In the genomic region with DNA sequence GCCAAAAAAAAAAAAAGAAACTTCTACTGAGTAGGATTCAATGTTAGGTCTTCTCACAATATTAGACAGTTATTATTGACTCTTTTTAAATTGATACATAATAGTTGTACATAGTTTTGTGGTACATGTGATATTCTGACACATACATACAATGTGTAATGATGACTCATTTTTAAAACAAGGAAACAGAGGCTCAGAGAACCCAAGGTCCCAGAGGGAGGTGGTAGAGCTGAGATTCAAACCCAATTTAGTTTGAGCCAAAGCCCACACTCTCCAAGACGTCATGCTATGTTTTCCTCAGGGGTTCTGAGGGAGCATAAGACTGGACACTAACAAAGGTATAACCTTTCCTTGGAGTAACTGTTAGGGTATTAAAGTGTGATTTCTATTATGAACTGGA, we compare ENCODE assay signal across 16 cellular contexts. TPM values are rescaled to one million over a fixed set of nuclear protein-coding genes. Genes with fewer than 3 reads are reported as not detected.
DNase-seq lines count a peak whose midpoint lies in the region; ATAC-seq and TF ChIP-seq lines count a peak whose summit lies in the region.
"Had no signal": no experiment of that assay in that cellular context is flagged by ENCODE, and none has a peak within 500 bp of the region (broad histone marks: within the 10 kb centered on the region; RNA-seq: fewer than 3 reads in every experiment).

No MANE protein-coding gene starts in this region.

- H3K23ac ChIP-seq in mesenchymal stem cell (ENCODE audit: low read length in 2 of 2): no peak overlapping the region

- H3K79me2 ChIP-seq in mammary epithelial cell (ENCODE audit: insufficient read depth, low read length): no peaks in the 10 kb centered on the region
- H3K79me2 ChIP-seq: hepatocyte had no signal

- in situ Hi-C loops in mammary epithelial cell (cut with MboI; ENCODE audit: low sequenced_read_pairs in 2 of 2): loop anchor here in 1 of 2 donors (10.0 kb wide), 1 partner anchor 470 kb away; no protein-coding TSS in a partner anchor

- no peak for ATAC-seq in HG03039 (IDR thresholded peaks at IDR 0.05; ENCODE audit: unreplicated experiment)
- ATAC-seq in HG02884 (IDR thresholded peaks at IDR 0.05; ENCODE audit: unreplicated experiment): no peak

- H3K4ac ChIP-seq in mesenchymal stem cell (ENCODE audit: low read depth in 1 of 2, low read length in 2 of 2): no peak overlapping the region

- no peaks in the 10 kb centered on the region for H4K20me1 ChIP-seq in mammary epithelial cell (ENCODE audit: insufficient read depth, low read length)

- no peak overlapping the region for H3K9ac ChIP-seq in mammary epithelial cell (ENCODE audit: insufficient read depth, low read length)
- peak overlapping the region; percentile 65 for H3K9ac ChIP-seq in mesenchymal stem cell (ENCODE audit: low read length)

- BruUV-seq in mammary epithelial cell (replicated peaks; lab: Mats Ljungman, UMichigan): no TSS peak

- no peak overlapping the region for H3K18ac ChIP-seq in mesenchymal stem cell (ENCODE audit: low read depth in 1 of 2, low read length in 2 of 2)

- H4K91ac ChIP-seq in mesenchymal stem cell (ENCODE audit: low read length): no peak overlapping the region

- intact Hi-C loops in mammary epithelial cell (cut with micrococcal nuclease): loop anchor here (5.0 to 10.0 kb wide), 2 partner anchors 312 to 940 kb away; a partner anchor contains a TSS

- no peak overlapping the region for H2BK5ac ChIP-seq in mesenchymal stem cell (ENCODE audit: low read depth, low read length, poor library complexity, severe bottlenecking)

- H3K4me1 ChIP-seq in mammary epithelial cell (ENCODE audit: insufficient read depth, low read length): peaks cover 42% of the 10 kb centered on the region
- H3K4me1 ChIP-seq in mesenchymal stem cell (ENCODE audit: control insufficient read depth, insufficient read depth, low read depth, low read length): peaks cover 25% of the 10 kb centered on the region

- POLR2A ChIA-PET in RWPE1 (lab: Yijun Ruan, JAX; ENCODE audit: low non-redundant PET): no interaction called here

- H3K36me3 ChIP-seq in mammary epithelial cell (ENCODE audit: insufficient read depth, low read length): no peaks in the 10 kb centered on the region
- no peaks in the 10 kb centered on the region for H3K36me3 ChIP-seq in mesenchymal stem cell (ENCODE audit: control insufficient read depth in 1 of 2, insufficient read depth in 2 of 2, low read depth in 1 of 2, low read length in 2 of 2)

- no peak for TF ChIP-seq CTCF in mammary epithelial cell (conservative IDR thresholded peaks at IDR 0.05 in 1 of 2, IDR thresholded peaks at IDR 0.05 in 1 of 2; ENCODE audit: extremely low read depth in 1 of 2, insufficient read depth in 1 of 2, low read depth in 1 of 2, low read length in 2 of 2)
- no peak for TF ChIP-seq CTCF in RWPE1 (conservative IDR thresholded peaks at IDR 0.05; ENCODE audit: low read depth)

- H3K4me3 ChIP-seq in mammary epithelial cell (replicated peaks in 1 of 3; ENCODE audit: insufficient read depth in 1 of 3, low read depth in 2 of 3, low read length in 3 of 3): no peak overlapping the region
- no peak overlapping the region for H3K4me3 ChIP-seq in mesenchymal stem cell (ENCODE audit: insufficient read depth in 1 of 2, low read depth in 1 of 2, low read length in 2 of 2)
- H3K4me3 ChIP-seq: hepatocyte had no signal

- dilution Hi-C loops in mammary epithelial cell (cut with HindIII; ENCODE audit: low sequenced_read_pairs): loop anchor here (5.0 kb wide), 2 partner anchors 42 to 482 kb away; a partner anchor contains a TSS

- DNase-seq in EH (ENCODE audit: low read depth) (peak; percentile 54), LHCN-M2 (ENCODE audit: low read depth) (peak; percentile 76), mammary epithelial cell (peak; percentile 55), mesenchymal stem cell (peak; percentile 37), RWPE1 (ENCODE audit: low spot score) (no peak), amygdala (lab: John Stamatoyannopoulos, UW) (no peak)
- DNase-seq: activated naive CD8-positive, alpha-beta T cell treated with anti-CD3 and anti-CD28 coated beads, Interleukin-2, amount 10 ng/mL, durations not matched to agents 7 days and 5 days; CD4-positive, alpha-beta T cell; effector CD4-positive, alpha-beta T cell; posterior cingulate gyrus; stimulated activated CD4-positive, alpha-beta T cell treated with anti-CD3 and anti-CD28 coated beads, Interleukin-2, amount 100 ng/mL, for 24 hours; stimulated activated naive CD4-positive, alpha-beta T cell treated with Interleukin-2 at 50 U/mL for 16 hours; T-helper 9 cell had no signal

- CTCF ChIA-PET in mammary epithelial cell (lab: Charles Lee; ENCODE audit: low non-redundant PET) (interaction anchor here (0.6 kb wide), 2 partner anchors 28 to 303 kb away, joined by 3 read pairs; no protein-coding TSS in a partner anchor), RWPE1 (lab: Yijun Ruan, JAX) (interaction anchor here (1.4 kb wide), 1 partner anchor 76 kb away, joined by 3 read pairs; no protein-coding TSS in a partner anchor)

- H2AFZ ChIP-seq in mammary epithelial cell (ENCODE audit: low read depth, low read length) (no peak overlapping the region), mesenchymal stem cell (ENCODE audit: low read depth, low read length) (no peak overlapping the region)
- H2AFZ ChIP-seq: hepatocyte had no signal

- H3K79me1 ChIP-seq in mesenchymal stem cell (replicated peaks; ENCODE audit: low read length, poor library complexity, severe bottlenecking): no peaks in the 10 kb centered on the region

- no peak overlapping the region for H2BK12ac ChIP-seq in mesenchymal stem cell (ENCODE audit: low read length in 2 of 2)

- H3K27me3 ChIP-seq in mammary epithelial cell (ENCODE audit: insufficient read depth, low read length) (no peaks in the 10 kb centered on the region), mesenchymal stem cell (ENCODE audit: control insufficient read depth in 1 of 2, insufficient read depth in 1 of 2, low read length in 2 of 2) (no peaks in the 10 kb centered on the region)
- H3K27me3 ChIP-seq: hepatocyte had no signal

- 30% methylated on average over 1 of the region's 1 CpG for WGBS in mammary epithelial cell (ENCODE audit: low coverage, missing lambda C conversion rate)
- WGBS in mesenchymal stem cell: no CpG with 5 or more reads among the region's 1 CpG

- H3K27ac ChIP-seq in mammary epithelial cell (ENCODE audit: insufficient read depth, low read depth, low read length) (peak overlapping the region; percentile 43), mesenchymal stem cell (ENCODE audit: low read length, poor library complexity, severe bottlenecking) (no peak overlapping the region), RWPE1 (no peak overlapping the region)
- H3K27ac ChIP-seq: hepatocyte had no signal

- no peak overlapping the region for H3K14ac ChIP-seq in mesenchymal stem cell (ENCODE audit: low read length in 2 of 2)

- H3K4me2 ChIP-seq in mammary epithelial cell (ENCODE audit: insufficient read depth, low read depth, low read length): no peak overlapping the region
- no peak overlapping the region for H3K4me2 ChIP-seq in mesenchymal stem cell (ENCODE audit: low read length, poor library complexity, severe bottlenecking)
- H3K4me2 ChIP-seq: hepatocyte had no signal

- H3K9me3 ChIP-seq in mammary epithelial cell (replicated peaks; ENCODE audit: insufficient read depth, low read length) (no peaks in the 10 kb centered on the region), mesenchymal stem cell (ENCODE audit: control insufficient read depth, low read length) (no peaks in the 10 kb centered on the region)

- H2BK15ac ChIP-seq in mesenchymal stem cell (ENCODE audit: low read depth, poor library complexity, severe bottlenecking): no peak overlapping the region

- H2BK120ac ChIP-seq in mesenchymal stem cell (ENCODE audit: low read depth, low read length): no peak overlapping the region

- no peak overlapping the region for H2AK5ac ChIP-seq in mesenchymal stem cell (ENCODE audit: low read length, severe bottlenecking)

- no peak overlapping the region for H4K8ac ChIP-seq in mesenchymal stem cell (ENCODE audit: low read length)

RNA-seq across cellular contexts. Expression of a gene that starts 40.6 kb away (rescaled TPM):
- total RNA-seq in LHCN-M2 (2014; rRNA removed) (0.26 and 2.0 TPM in 2 replicates), mammary epithelial cell (1 to 10 TPM; 2.4 to 2.5 TPM)
- polyA plus RNA-seq in LHCN-M2 (2012): 0.13 TPM
- 1.2 TPM for polyA plus RNA-seq in mammary epithelial cell
- polyA minus RNA-seq in mammary epithelial cell: 7.8 TPM
- 0.01 TPM for polyA plus RNA-seq in mesenchymal stem cell (2013, experiment 1 of 2)
- polyA plus RNA-seq in mesenchymal stem cell (2013, experiment 2 of 2): 0.03 TPM

Comparison
In these comparisons a context has a peak if more than half of its experiments do, and no peak if none do; other contexts are left out.
1. DNase-seq: peak in EH (single experiment), LHCN-M2 (single experiment), mammary epithelial cell (single experiment) and mesenchymal stem cell (single experiment); none in RWPE1 (single experiment) and amygdala (0 of 56).